ENCODE assay signal across 15 cellular contexts in the genomic region with DNA sequence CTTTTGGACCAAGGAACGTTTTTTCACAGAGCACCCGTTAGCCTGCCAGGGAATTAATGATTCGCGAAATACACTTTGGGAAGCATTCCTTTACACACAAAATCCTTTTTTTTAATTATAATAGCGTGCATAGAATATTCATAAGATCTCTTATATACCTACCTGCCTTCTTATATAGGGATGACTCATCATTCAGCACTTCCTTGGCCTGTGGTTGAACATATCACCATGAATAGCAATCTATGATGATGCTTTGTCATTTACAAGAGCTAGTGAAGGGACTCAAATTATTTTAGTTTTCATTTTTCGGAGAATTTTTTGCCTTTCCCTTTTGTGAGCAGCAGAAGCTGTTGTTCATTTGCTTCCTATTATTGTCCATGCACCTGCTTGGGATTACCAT.
"Had no signal": no experiment of that assay in that cellular context is flagged by ENCODE, and none has a peak within 500 bp of the region (broad histone marks: within the 10 kb centered on the region; RNA-seq: fewer than 3 reads in every experiment).

No MANE protein-coding gene starts in this region.

- H3K4me1 ChIP-seq: pancreas, tibial artery, uterus had no signal

- ATAC-seq: pancreas had no signal

- DNase-seq: activated CD4-positive, alpha-beta T cell treated with anti-CD3 and anti-CD28 coated beads, Interleukin-2, amount 50 U/mL, for 1 hour; activated naive CD4-positive, alpha-beta T cell; central memory CD4-positive, alpha-beta T cell; cortex of kidney; effector memory CD4-positive, alpha-beta T cell; hypothalamus; kidney glomerular epithelial cell; midbrain; naive B cell; pancreas; stimulated activated CD4-positive, alpha-beta T cell treated with anti-CD3 and anti-CD28 coated beads, Interleukin-4, amount 100 ng/mL, for 4 hours; T-helper 1 cell; tibial artery; uterus had no signal

- FAIRE-seq: pancreas had no signal

- H3K9me3 ChIP-seq: pancreas, uterus had no signal

- H3K4me3 ChIP-seq: pancreas, skin epidermis, tibial artery, uterus had no signal

- H3K27ac ChIP-seq: pancreas, skin epidermis, tibial artery, uterus had no signal

- H3K27me3 ChIP-seq: pancreas, uterus had no signal

- H3K36me3 ChIP-seq: pancreas, tibial artery, uterus had no signal
